Comparison of ENCODE assay signal across 1 cellular context in genomic region chr1:1399187-1399869, GRCh38.
TF ChIP-seq lines count a peak whose summit lies in the region.

Gene CCNL2 (minus strand): TSS chr1:1399335. CDS start chr1:1399306, 29 bp downstream.

TF ChIP-seq in HepG2, 621 proteins besides CTCF, POLR2A, EP300 and RAD21 (continued from another document):
- TF ChIP-seq ZBTB39 (CRISPR knock-in tag; IDR thresholded peaks at IDR 0.05) (peak; percentile 82; the same call in 1 of the 2 replicates), NAIF1 (CRISPR knock-in tag; IDR thresholded peaks at IDR 0.05; ENCODE audit: borderline replicate concordance) (0 out of 2 replicates have a peak, but pooled peaks have one; percentile 53), ZNF263 (CRISPR knock-in tag; IDR thresholded peaks at IDR 0.05) (peak; percentile 13; the same call in 1 of the 2 replicates), NFYC (CRISPR knock-in tag; IDR thresholded peaks at IDR 0.05) (peak; percentile 100), ZNF782 (CRISPR knock-in tag; IDR thresholded peaks at IDR 0.05; ENCODE audit: borderline replicate concordance) (peak; percentile 57; the same call in 1 of the 2 replicates), GATAD1 (CRISPR knock-in tag; IDR thresholded peaks at IDR 0.05) (peak; percentile 94)
